Comparison of ENCODE assay signal across 18 cellular contexts in genomic region chr18:23066504-23067039, GRCh38.
"Had no signal": no experiment of that assay in that cellular context is flagged by ENCODE, and none has a peak within 500 bp of the region (broad histone marks: within the 10 kb centered on the region; RNA-seq: fewer than 3 reads in every experiment).

No MANE protein-coding gene starts in this region.

- H2AFZ ChIP-seq: hepatocyte, neural progenitor cell had no signal

- H3K79me2 ChIP-seq: hepatocyte had no signal

- H3K9ac ChIP-seq: neural progenitor cell had no signal

- H3K4me1 ChIP-seq: adrenal gland, neural progenitor cell, prostate gland, right atrium auricular region, testis had no signal

- H3K4me2 ChIP-seq: hepatocyte, neural progenitor cell had no signal

- H3K27ac ChIP-seq: adrenal gland, esophagus squamous epithelium, hepatocyte, neural progenitor cell, prostate gland, right atrium auricular region, testis had no signal

- H3K36me3 ChIP-seq: adrenal gland, esophagus squamous epithelium, neural progenitor cell, prostate gland, right atrium auricular region had no signal

- H3K9me3 ChIP-seq: adrenal gland, esophagus squamous epithelium, mucosa of descending colon, prostate gland, right atrium auricular region, testis had no signal

- ATAC-seq: activated CD4-positive, CD25-positive, alpha-beta regulatory T cell treated with anti-CD3 and anti-CD28 coated beads, Interleukin-2, amount 50 U/mL, for 24 hours; activated naive CD4-positive, alpha-beta T cell treated with anti-CD3 and anti-CD28 coated beads, Interleukin-2, amount 50 U/mL, for 72 hours; naive thymus-derived CD4-positive, alpha-beta T cell; stimulated activated naive CD8-positive, alpha-beta T cell treated with anti-CD3 and anti-CD28 coated beads, Interleukin-15, amount 100 ng/mL, for 72 hours had no signal

- H3K4me3 ChIP-seq: adrenal gland, esophagus squamous epithelium, hepatocyte, mucosa of descending colon, neural progenitor cell, prostate gland, right atrium auricular region, testis had no signal

- DNase-seq: activated CD4-positive, alpha-beta T cell treated with anti-CD3 and anti-CD28 coated beads, Interleukin-2, amount 50 U/mL, for 1 hour; activated CD8-positive, alpha-beta memory T cell treated with anti-CD3 and anti-CD28 coated beads, Interleukin-2, amount 50 U/mL, for 4 hours; activated gamma-delta T cell treated with Interleukin-2 at 50 U/mL for 16 hours; activated T-cell treated with anti-CD3 and anti-CD28 coated beads, Interleukin-2, amount 50 U/mL, for 48 hours; adrenal gland; effector CD8-positive, alpha-beta T cell; esophagus squamous epithelium; mucosa of descending colon; stimulated activated naive CD8-positive, alpha-beta T cell treated with anti-CD3 and anti-CD28 coated beads, Interleukin-15, amount 100 ng/mL, for 72 hours; T-helper 9 cell; testis had no signal

- H3K27me3 ChIP-seq: adrenal gland, esophagus squamous epithelium, hepatocyte, neural progenitor cell, right atrium auricular region, testis had no signal
